30 cellular contexts compared by ENCODE assay signal in the genomic region with DNA sequence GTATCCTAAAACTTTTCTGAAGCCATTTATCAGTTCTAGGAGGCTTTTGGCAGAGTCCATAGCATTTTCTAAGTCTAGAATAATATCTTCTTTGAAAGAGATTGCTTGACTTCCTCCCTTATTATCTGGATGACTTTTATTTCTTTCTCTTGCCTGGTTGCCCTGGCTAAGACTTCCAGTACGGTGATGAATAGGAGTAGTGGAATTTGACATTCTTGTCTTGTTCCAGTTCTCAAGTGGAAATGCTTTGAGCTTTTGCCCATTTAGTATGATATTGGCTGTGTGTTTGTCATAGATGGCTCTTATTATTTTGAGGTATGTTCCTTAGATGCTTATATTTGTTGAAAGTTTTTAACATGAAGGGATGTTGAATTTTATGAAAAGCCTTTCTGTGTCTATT.
"Had no signal": no experiment of that assay in that cellular context is flagged by ENCODE, and none has a peak within 500 bp of the region (broad histone marks: within the 10 kb centered on the region; RNA-seq: fewer than 3 reads in every experiment).

No MANE protein-coding gene starts in this region.

- H3K4me3 ChIP-seq: body of pancreas, colonic mucosa, gastrocnemius medialis, heart left ventricle had no signal

- ATAC-seq: activated CD4-positive, alpha-beta T cell treated with anti-CD3 and anti-CD28 coated beads for 36 hours; activated CD8-positive, alpha-beta memory T cell treated with anti-CD3 and anti-CD28 coated beads, Interleukin-2, amount 10 ng/mL, durations not matched to agents 7 days and 5 days; activated CD8-positive, alpha-beta T cell treated with anti-CD3 and anti-CD28 coated beads, Interleukin-2, amount 10 ng/mL, durations not matched to agents 7 days and 5 days; activated naive CD4-positive, alpha-beta T cell treated with anti-CD3 and anti-CD28 coated beads, Interleukin-2, amount 50 U/mL, for 72 hours; activated T-cell treated with anti-CD3 and anti-CD28 coated beads, Interleukin-2, amount 50 U/mL, for 72 hours; body of pancreas; esophagus mucosa; gastrocnemius medialis; heart left ventricle; T-cell; T-helper 17 cell had no signal

- H3K36me3 ChIP-seq: colonic mucosa, gastrocnemius medialis, heart left ventricle had no signal

- DNase-seq: activated CD4-positive, alpha-beta memory T cell treated with anti-CD3 and anti-CD28 coated beads for 36 hours; activated CD4-positive, alpha-beta T cell treated with anti-CD3 and anti-CD28 coated beads for 36 hours; activated CD4-positive, alpha-beta T cell treated with anti-CD3 and anti-CD28 coated beads, Interleukin-2, amount 10 ng/mL, durations not matched to agents 24 days and 14 days; activated CD4-positive, CD25-positive, alpha-beta regulatory T cell; activated CD4-positive, CD25-positive, alpha-beta regulatory T cell treated with anti-CD3 and anti-CD28 coated beads, Interleukin-2, amount 50 U/mL, for 72 hours; activated CD8-positive, alpha-beta memory T cell treated with anti-CD3 and anti-CD28 coated beads, Interleukin-2, amount 10 ng/mL, durations not matched to agents 7 days and 5 days; activated CD8-positive, alpha-beta memory T cell treated with anti-CD3 and anti-CD28 coated beads, Interleukin-2, amount 50 U/mL, for 4 hours; activated CD8-positive, alpha-beta T cell treated with anti-CD3 and anti-CD28 coated beads, Interleukin-2, amount 10 ng/mL, durations not matched to agents 7 days and 5 days; activated gamma-delta T cell; activated naive CD4-positive, alpha-beta T cell; activated naive CD4-positive, alpha-beta T cell treated with anti-CD3 and anti-CD28 coated beads, Interleukin-2, amount 10 ng/mL, durations not matched to agents 7 days and 5 days; activated naive CD8-positive, alpha-beta T cell treated with anti-CD3 and anti-CD28 coated beads, Interleukin-2, amount 10 ng/mL, durations not matched to agents 7 days and 5 days; activated T-cell treated with anti-CD3 and anti-CD28 coated beads, Interleukin-2, amount 50 U/mL, for 24 hours; activated T-cell treated with anti-CD3 and anti-CD28 coated beads, Interleukin-2, amount 50 U/mL, for 72 hours; amniotic stem cell; anterior cingulate cortex; body of pancreas; caudate nucleus; colonic mucosa; effector memory CD4-positive, alpha-beta T cell; endodermal cell; foreskin fibroblast; gastrocnemius medialis; glutamatergic neuron; heart left ventricle; SW 1271; T-cell; T-helper 17 cell had no signal

- H3K27ac ChIP-seq: body of pancreas, colonic mucosa, gastrocnemius medialis, heart left ventricle had no signal

- H3K9me3 ChIP-seq: body of pancreas, colonic mucosa, gastrocnemius medialis, heart left ventricle had no signal

- H3K4me1 ChIP-seq: body of pancreas, colonic mucosa, gastrocnemius medialis, heart left ventricle had no signal

- H3K27me3 ChIP-seq: body of pancreas, colonic mucosa, gastrocnemius medialis, heart left ventricle had no signal
